Comparison of ENCODE assay signal across 8 cellular contexts in genomic region chr20:57048027-57048869, GRCh38.
DNase-seq lines count a peak whose midpoint lies in the region; ATAC-seq, FAIRE-seq and TF ChIP-seq lines count a peak whose summit lies in the region.

No MANE protein-coding gene starts in this region.

- H3K27ac ChIP-seq in IMR-90 (ENCODE audit: insufficient read depth, low read length) (no peak overlapping the region), keratinocyte (ENCODE audit: control insufficient read depth, insufficient read depth, low read length) (no peak overlapping the region)

- no peak overlapping the region for H4K8ac ChIP-seq in IMR-90 (ENCODE audit: low read depth in 2 of 2, low read length in 2 of 2)

- no peak overlapping the region for H3K23ac ChIP-seq in IMR-90 (ENCODE audit: low read depth, low read length)

- peaks cover 3% of the 10 kb centered on the region for H3K27me3 Mint-ChIP-seq in activated CD4-positive, alpha-beta T cell treated with anti-CD3 and anti-CD28 coated beads for 36 hours
- peaks cover 13% of the 10 kb centered on the region for H3K27me3 Mint-ChIP-seq in activated naive CD8-positive, alpha-beta T cell treated with anti-CD3 and anti-CD28 coated beads for 36 hours

- peak; percentile 71 for FAIRE-seq in keratinocyte (lab: Jason Lieb, UNC)
- FAIRE-seq in urothelium cell line (lab: Jason Lieb, UNC) = peak; percentile 32

- no peaks in the 10 kb centered on the region for H3K4me1 ChIP-seq in IMR-90 (ENCODE audit: control insufficient read depth, insufficient read depth, low read length)
- peaks cover 21% of the 10 kb centered on the region for H3K4me1 ChIP-seq in keratinocyte (ENCODE audit: control insufficient read depth, extremely low read depth, insufficient read depth, low read length)

- H3K4me2 ChIP-seq in IMR-90 (ENCODE audit: low read depth, low read length) (no peak overlapping the region), keratinocyte (ENCODE audit: control insufficient read depth, extremely low read depth, insufficient read depth, low read depth, low read length) (peak overlapping the region; percentile 17)

- H3K9ac ChIP-seq in IMR-90 (ENCODE audit: low read depth, low read length) (no peak overlapping the region), keratinocyte (ENCODE audit: control insufficient read depth, extremely low read depth, insufficient read depth, low read length) (peak overlapping the region; percentile 26)

- no peak overlapping the region for H2AK5ac ChIP-seq in IMR-90 (ENCODE audit: low read depth, low read length)

- H3K4me1 Mint-ChIP-seq in activated CD4-positive, alpha-beta T cell treated with anti-CD3 and anti-CD28 coated beads for 36 hours = no peaks in the 10 kb centered on the region
- H3K4me1 Mint-ChIP-seq in activated naive CD8-positive, alpha-beta T cell treated with anti-CD3 and anti-CD28 coated beads for 36 hours = no peaks in the 10 kb centered on the region

- TF ChIP-seq POLR2A in IMR-90 (IDR thresholded peaks at IDR 0.05; ENCODE audit: low read depth, low read length) = no peak

- H3K27ac Mint-ChIP-seq in activated CD4-positive, alpha-beta T cell treated with anti-CD3 and anti-CD28 coated beads for 36 hours = no peak overlapping the region
- H3K27ac Mint-ChIP-seq in activated naive CD8-positive, alpha-beta T cell treated with anti-CD3 and anti-CD28 coated beads for 36 hours = no peak overlapping the region

- in situ Hi-C loops in IMR-90 (cut with MboI; ENCODE audit: low sequenced_read_pairs) = no loop called here

- CTCF ChIA-PET in activated CD4-positive, alpha-beta T cell treated with anti-CD3 and anti-CD28 coated beads for 36 hours (lab: Charles Lee) = no interaction called here
- CTCF ChIA-PET in IMR-90 (lab: Yijun Ruan, JAX) = interaction anchor here (0.6 kb wide), 1 partner anchor 119 kb away, joined by 3 read pairs; no protein-coding TSS in a partner anchor

- no TSS peak for BruUV-seq in IMR-90 (replicated peaks; lab: Mats Ljungman, UMichigan)

- H3K27me3 ChIP-seq in IMR-90 (ENCODE audit: control insufficient read depth, insufficient read depth, low read length) (no peaks in the 10 kb centered on the region), keratinocyte (ENCODE audit: control insufficient read depth, extremely low read depth, insufficient read depth, low read length) (no peaks in the 10 kb centered on the region)

- H2AK9ac ChIP-seq in IMR-90 (replicated peaks; ENCODE audit: low read depth, low read length, poor library complexity) = no peak overlapping the region

- H3K4me3 Mint-ChIP-seq in activated CD4-positive, alpha-beta T cell treated with anti-CD3 and anti-CD28 coated beads for 36 hours = no peak overlapping the region
- no peak overlapping the region for H3K4me3 Mint-ChIP-seq in activated naive CD8-positive, alpha-beta T cell treated with anti-CD3 and anti-CD28 coated beads for 36 hours

- POLR2A ChIA-PET in activated CD4-positive, alpha-beta T cell treated with anti-CD3 and anti-CD28 coated beads for 36 hours (lab: Charles Lee) = no interaction called here
- POLR2A ChIA-PET in IMR-90 (lab: Charles Lee; ENCODE audit: unreplicated experiment) = no interaction called here

- TF ChIP-seq CTCF in IMR-90 (conservative IDR thresholded peaks at IDR 0.05; ENCODE audit: low read depth, low read length) = peak; percentile 29; the same call in 1 of the 2 replicates
- peak; percentile 87 to 93 (median 89) for TF ChIP-seq CTCF in keratinocyte (optimal IDR thresholded peaks at IDR 0.05 in 1 of 3, IDR thresholded peaks at IDR 0.05 in 1 of 3, conservative IDR thresholded peaks at IDR 0.05 in 1 of 3; ENCODE audit: extremely low read depth in 1 of 3, insufficient read depth in 2 of 3, low read length in 3 of 3)

- H4K5ac ChIP-seq in IMR-90 (ENCODE audit: low read depth, low read length) = no peak overlapping the region

- H3K79me2 ChIP-seq in keratinocyte (ENCODE audit: control insufficient read depth, insufficient read depth, low read length) = no peaks in the 10 kb centered on the region

- no peak overlapping the region for H2BK20ac ChIP-seq in IMR-90 (ENCODE audit: low read depth, low read length)

- no peaks in the 10 kb centered on the region for H3K79me1 ChIP-seq in IMR-90 (ENCODE audit: low read depth in 1 of 2, low read length in 2 of 2)

- WGBS in IMR-90 (ENCODE audit: extremely low coverage in 2 of 2, insufficient read length in 1 of 2), 2 experiments = no CpG with 5 or more reads among the region's 14 CpGs

- H3K4me3 ChIP-seq in IMR-90 (ENCODE audit: insufficient read depth, low read depth, low read length) (no peak overlapping the region), keratinocyte (ENCODE audit: control insufficient read depth in 2 of 3, extremely low read depth in 1 of 3, insufficient read depth in 2 of 3, low read depth in 1 of 3, low read length in 3 of 3) (no peak overlapping the region)

- no peak overlapping the region for H3K14ac ChIP-seq in IMR-90 (replicated peaks; ENCODE audit: low read depth, low read length)

- no peak overlapping the region for H2BK15ac ChIP-seq in IMR-90 (ENCODE audit: low read depth, low read length)

- no peak overlapping the region for H3K56ac ChIP-seq in IMR-90 (ENCODE audit: extremely low read depth, insufficient read depth, low read length)

- DNase-seq in activated CD4-positive, alpha-beta T cell treated with anti-CD3 and anti-CD28 coated beads for 36 hours = peak; percentile 56
- DNase-seq in activated CD4-positive, alpha-beta T cell treated with anti-CD3 and anti-CD28 coated beads for 1 hour = no peak
- no peak for DNase-seq in IMR-90
- DNase-seq in activated naive CD8-positive, alpha-beta T cell treated with anti-CD3 and anti-CD28 coated beads for 36 hours = peak; percentile 22
- DNase-seq in keratinocyte (ENCODE audit: low read depth, low spot score) = peak; percentile 36
- peak; percentile 70 for DNase-seq in urothelium cell line (ENCODE audit: low spot score)
- DNase-seq in amniotic stem cell (lab: John Stamatoyannopoulos, UW) = no peak

- no peaks in the 10 kb centered on the region for H3K36me3 Mint-ChIP-seq in activated CD4-positive, alpha-beta T cell treated with anti-CD3 and anti-CD28 coated beads for 36 hours (ENCODE audit: low read depth)
- no peaks in the 10 kb centered on the region for H3K36me3 Mint-ChIP-seq in activated naive CD8-positive, alpha-beta T cell treated with anti-CD3 and anti-CD28 coated beads for 36 hours

- dilution Hi-C loops in IMR-90 (cut with HindIII; ENCODE audit: low sequenced_read_pairs, unreplicated experiment) (no loop called here), keratinocyte (cut with MboI; ENCODE audit: extremely low pct_ligation_motif_present, low sequenced_read_pairs) (no loop called here)

- no peak overlapping the region for H2BK5ac ChIP-seq in IMR-90 (ENCODE audit: low read depth, low read length, poor library complexity, severe bottlenecking)

- no peaks in the 10 kb centered on the region for H4K20me1 ChIP-seq in IMR-90 (ENCODE audit: insufficient read depth, low read length)
- no peaks in the 10 kb centered on the region for H4K20me1 ChIP-seq in keratinocyte (ENCODE audit: control insufficient read depth, extremely low read depth, insufficient read depth, low read length)

- H3K36me3 ChIP-seq in IMR-90 (ENCODE audit: control insufficient read depth, insufficient read depth, low read length) (no peaks in the 10 kb centered on the region), keratinocyte (ENCODE audit: control insufficient read depth in 2 of 2, extremely low read depth in 1 of 2, insufficient read depth in 2 of 2, low read length in 2 of 2) (no peaks in the 10 kb centered on the region)

- no peak overlapping the region for H4K91ac ChIP-seq in IMR-90 (ENCODE audit: insufficient read depth, low read depth, low read length)

- peak; percentile 57 for ATAC-seq in activated CD4-positive, alpha-beta T cell treated with anti-CD3 and anti-CD28 coated beads for 36 hours
- ATAC-seq in IMR-90 (ENCODE audit: low read depth) = no peak
- ATAC-seq in GM18861 (IDR thresholded peaks at IDR 0.05; ENCODE audit: unreplicated experiment) = no peak

- H3K9me1 ChIP-seq in IMR-90 (ENCODE audit: insufficient read depth, low read length) = no peaks in the 10 kb centered on the region
- H3K9me1 ChIP-seq in keratinocyte (ENCODE audit: control insufficient read depth, extremely low read depth, insufficient read depth, low read length) = no peaks in the 10 kb centered on the region

- H3K9me3 ChIP-seq in IMR-90 (ENCODE audit: control insufficient read depth, insufficient read depth, low read length) (no peaks in the 10 kb centered on the region), keratinocyte (ENCODE audit: control insufficient read depth, low read depth, low read length) (no peaks in the 10 kb centered on the region)

- no peak overlapping the region for H3K4ac ChIP-seq in IMR-90 (ENCODE audit: low read depth, low read length)

- no peak overlapping the region for H2AFZ ChIP-seq in IMR-90 (replicated peaks; ENCODE audit: low read length, poor library complexity)
- no peak overlapping the region for H2AFZ ChIP-seq in keratinocyte (ENCODE audit: control insufficient read depth, low read length)

- H3K9me3 Mint-ChIP-seq in activated CD4-positive, alpha-beta T cell treated with anti-CD3 and anti-CD28 coated beads for 36 hours (ENCODE audit: low read depth) = no peaks in the 10 kb centered on the region
- peaks cover 3% of the 10 kb centered on the region for H3K9me3 Mint-ChIP-seq in activated naive CD8-positive, alpha-beta T cell treated with anti-CD3 and anti-CD28 coated beads for 36 hours

- no peak for TF ChIP-seq RAD21 in IMR-90 (IDR thresholded peaks at IDR 0.05; ENCODE audit: low read length)

- intact Hi-C loops in activated CD4-positive, alpha-beta T cell treated with anti-CD3 and anti-CD28 coated beads for 36 hours (cut with DNase I, micrococcal nuclease) = loop anchor here (2.0 to 10.0 kb wide), 2 partner anchors 493 to 497 kb away; no protein-coding TSS in a partner anchor
- intact Hi-C loops in IMR-90 (cut with micrococcal nuclease) = loop anchor here (1.0 kb wide), 1 partner anchor 498 kb away; no protein-coding TSS in a partner anchor

- no peak overlapping the region for H2BK120ac ChIP-seq in IMR-90 (ENCODE audit: low read depth, low read length)

- H3K18ac ChIP-seq in IMR-90 (ENCODE audit: low read depth, low read length) = no peak overlapping the region

TF ChIP-seq in IMR-90, 13 proteins besides CTCF, POLR2A, EP300 and RAD21:
- TF ChIP-seq NFE2L2 (IDR thresholded peaks at IDR 0.05; ENCODE audit: low read depth, low read length) = no peak
- TF ChIP-seq SMC3 (IDR thresholded peaks at IDR 0.05; ENCODE audit: low read depth, low read length) = peak; percentile 16; the same call in 1 of the 2 replicates
TF ChIP-seq in IMR-90: peak in this region for 1.

Comparison
In these comparisons a context has a peak if more than half of its experiments do, and no peak if none do; other contexts are left out.
1. DNase-seq: peak in activated CD4-positive, alpha-beta T cell treated with anti-CD3 and anti-CD28 coated beads for 36 hours (single experiment), activated naive CD8-positive, alpha-beta T cell treated with anti-CD3 and anti-CD28 coated beads for 36 hours (single experiment), keratinocyte (single experiment) and urothelium cell line (single experiment); none in activated CD4-positive, alpha-beta T cell treated with anti-CD3 and anti-CD28 coated beads for 1 hour (single experiment), IMR-90 (single experiment) and amniotic stem cell (single experiment).